ENCODE assay signal across 18 cellular contexts in the genomic region with DNA sequence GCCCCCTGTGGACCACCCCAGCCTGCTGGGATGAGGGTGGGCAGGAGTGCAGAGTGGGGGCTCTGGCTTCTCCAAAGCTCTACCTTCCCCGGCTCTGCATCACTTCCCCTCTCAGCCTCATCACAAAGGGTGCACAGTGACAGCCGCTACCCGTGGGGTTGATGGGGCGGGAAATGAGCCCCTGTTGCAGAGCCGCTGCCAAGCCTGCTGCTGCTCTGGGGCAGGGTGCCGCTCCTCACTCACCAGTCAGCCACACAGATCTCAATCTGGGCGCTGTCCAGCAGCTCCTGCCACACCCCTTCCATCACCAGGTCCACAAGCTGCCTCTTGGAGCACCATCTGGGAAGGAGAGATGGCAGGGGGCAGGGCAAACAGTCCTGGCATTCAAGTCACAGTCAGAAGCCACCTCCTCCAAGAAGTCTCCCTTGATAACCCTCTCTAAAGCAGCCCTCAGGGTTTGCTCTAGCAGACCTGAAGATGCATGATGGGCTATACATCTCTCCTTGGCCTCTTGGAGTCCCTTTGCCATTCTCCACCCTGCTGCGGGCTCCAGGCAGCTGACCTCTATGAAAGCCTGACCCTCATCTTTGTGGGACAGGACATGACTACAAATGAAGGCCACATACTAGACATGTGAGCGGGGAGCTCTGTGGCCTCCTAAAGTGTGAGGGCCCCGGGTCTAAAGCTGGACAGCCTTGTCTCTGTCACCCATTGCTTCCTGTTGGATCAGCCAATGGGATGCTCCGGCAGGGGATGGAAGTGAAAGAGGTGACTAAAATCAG. TPM values are rescaled to one million over a fixed set of nuclear protein-coding genes. Genes with fewer than 3 reads are reported as not detected.
DNase-seq lines count a peak whose midpoint lies in the region; ATAC-seq, FAIRE-seq and TF ChIP-seq lines count a peak whose summit lies in the region.
"Had no signal": no experiment of that assay in that cellular context is flagged by ENCODE, and none has a peak within 500 bp of the region (broad histone marks: within the 10 kb centered on the region; RNA-seq: fewer than 3 reads in every experiment).

No MANE protein-coding gene starts in this region.

- no peaks in the 10 kb centered on the region for H3K27me3 ChIP-seq in K562 (ENCODE audit: control insufficient read depth in 2 of 2, insufficient read depth in 2 of 2, low read length in 2 of 2)
- H3K27me3 ChIP-seq in naive thymus-derived CD4-positive, alpha-beta T cell (ENCODE audit: control insufficient read depth in 2 of 2, insufficient read depth in 2 of 2, low read length in 2 of 2), result no peaks in the 10 kb centered on the region

- H3K36me3 Mint-ChIP-seq in naive thymus-derived CD4-positive, alpha-beta T cell, result no peaks in the 10 kb centered on the region

- no peak overlapping the region for H2AFZ ChIP-seq in K562 (ENCODE audit: low read depth, low read length)

- no peaks in the 10 kb centered on the region for H3K9me3 ChIP-seq in K562 (replicated peaks; ENCODE audit: control insufficient read depth, insufficient read depth, low read depth, low read length)
- no peaks in the 10 kb centered on the region for H3K9me3 ChIP-seq in naive thymus-derived CD4-positive, alpha-beta T cell (ENCODE audit: control insufficient read depth in 2 of 3, low read length in 3 of 3)

- H3K79me2 ChIP-seq in K562 (ENCODE audit: control insufficient read depth, insufficient read depth, low read length), result no peaks in the 10 kb centered on the region

- no peak overlapping the region for H3K4me3 ChIP-seq in K562
- H3K4me3 ChIP-seq in naive thymus-derived CD4-positive, alpha-beta T cell (ENCODE audit: low read length), result no peak overlapping the region

- in situ Hi-C loops in K562 (cut with MboI), result no loop called here

- no peak overlapping the region for H3K27ac ChIP-seq in K562 (ENCODE audit: extremely low read depth, low read depth, low read length)
- H3K27ac ChIP-seq in naive thymus-derived CD4-positive, alpha-beta T cell (ENCODE audit: low read depth, low read length), result no peak overlapping the region

- H3K4me3 Mint-ChIP-seq in naive thymus-derived CD4-positive, alpha-beta T cell, result no peak overlapping the region

- WGBS in K562 (ENCODE audit: insufficient coverage, low coverage, missing lambda C conversion rate), result 84% methylated on average over 11 of the region's 11 CpGs

- FAIRE-seq in K562 (lab: Jason Lieb, UNC), result no peak
- FAIRE-seq: H54, HTR-8/SVneo, RCC 7860 had no signal

- no peak overlapping the region for H3K4me2 ChIP-seq in K562 (ENCODE audit: insufficient read depth, low read length)

- POLR2A ChIA-PET in K562 (lab: Yijun Ruan, JAX), result interaction anchor here (0.6 to 1.3 kb wide), 5 partner anchors 9 to 364 kb away, joined by 3 to 4 read pairs (median 3); a partner anchor contains a TSS
- POLR2A ChIA-PET in naive thymus-derived CD4-positive, alpha-beta T cell (lab: Charles Lee), result interaction anchor here (0.7 kb wide), 1 partner anchor 9 kb away, joined by 3 read pairs; no protein-coding TSS in a partner anchor

- H3K4me1 ChIP-seq in K562 (replicated peaks in 1 of 2; ENCODE audit: control insufficient read depth in 2 of 2, insufficient read depth in 2 of 2, low read length in 2 of 2), result peaks cover 0 to 16% of the 10 kb centered on the region in 2 experiments; a peak in 2 of 5 replicates
- peaks cover 0 to 4% of the 10 kb centered on the region in 2 donors for H3K4me1 ChIP-seq in naive thymus-derived CD4-positive, alpha-beta T cell (ENCODE audit: control insufficient read depth in 2 of 2, insufficient read depth in 2 of 2, low read length in 2 of 2)

- intact Hi-C loops in Right ventricle myocardium inferior (cut with DNase I) (no loop called here), Right ventricle myocardium superior (cut with DNase I) (no loop called here), K562 (cut with micrococcal nuclease) (no loop called here), posterior vena cava (cut with DNase I) (no loop called here)
- intact Hi-C loops in naive thymus-derived CD4-positive, alpha-beta T cell (cut with micrococcal nuclease), result no loop called here

- TF ChIP-seq POLR2A in K562 (conservative IDR thresholded peaks at IDR 0.05), result no peak

- H4K20me1 ChIP-seq in K562 (replicated peaks; ENCODE audit: control insufficient read depth, insufficient read depth, low read length), result no peaks in the 10 kb centered on the region

- peaks cover 4 to 18% (median 14%) of the 10 kb centered on the region in 7 donors for H3K4me1 Mint-ChIP-seq in naive thymus-derived CD4-positive, alpha-beta T cell

- peaks cover 27% of the 10 kb centered on the region; the same call in 2 of the 3 replicates for H3K36me3 ChIP-seq in K562 (ENCODE audit: control insufficient read depth, insufficient read depth, low read length)
- H3K36me3 ChIP-seq in naive thymus-derived CD4-positive, alpha-beta T cell (ENCODE audit: control insufficient read depth in 2 of 3, insufficient read depth in 3 of 3, low read length in 3 of 3), result no peaks in the 10 kb centered on the region

- H3K9me1 ChIP-seq in K562 (ENCODE audit: control insufficient read depth, insufficient read depth, low read length), result no peaks in the 10 kb centered on the region

- TF ChIP-seq CTCF in K562 (IDR thresholded peaks at IDR 0.05 in 2 of 3, conservative IDR thresholded peaks at IDR 0.05 in 1 of 3; ENCODE audit: insufficient read depth in 2 of 3, low read depth in 1 of 3, low read length in 3 of 3), result no peak

- CTCF ChIA-PET in K562 (lab: Yijun Ruan, JAX; ENCODE audit: low intra/inter-chr PET ratio), result no interaction called here
- CTCF ChIA-PET in naive thymus-derived CD4-positive, alpha-beta T cell (lab: Charles Lee), result no interaction called here

- peaks cover 0 to 18% (median 0%) of the 10 kb centered on the region in 5 donors for H3K27me3 Mint-ChIP-seq in naive thymus-derived CD4-positive, alpha-beta T cell

- H3K9ac ChIP-seq in K562 (ENCODE audit: insufficient read depth in 1 of 2, low read depth in 2 of 2, low read length in 2 of 2), result no peak overlapping the region

- peak; percentile 51 for DNase-seq in Right ventricle myocardium inferior (ENCODE audit: missing footprints)
- DNase-seq in Right ventricle myocardium superior, result no peak
- no peak for DNase-seq in K562 (ENCODE audit: extremely low read depth in 1 of 4, low spot score in 3 of 4)
- DNase-seq in posterior vena cava (ENCODE audit: low spot score), result peak; percentile 75
- no peak for DNase-seq in naive thymus-derived CD4-positive, alpha-beta T cell
- no peak for DNase-seq in islet precursor cell
- no peak for DNase-seq in NCI-H2029 treated with DMSO at 0.1 percent for 48 hours (lab: John Stamatoyannopoulos, UW)
- DNase-seq: C1 segment of cervical spinal cord, DMS153, EL, NCI-H1436, NCI-H2029, NCI-H510A, SIG-M5 had no signal

- TF ChIP-seq RAD21 in Ishikawa (IDR thresholded peaks at IDR 0.05; ENCODE audit: low read depth), result no peak
- no peak for TF ChIP-seq RAD21 in K562 (CRISPR knock-in tag; conservative IDR thresholded peaks at IDR 0.05 in 1 of 2, IDR thresholded peaks at IDR 0.05 in 1 of 2)

- H3K27ac Mint-ChIP-seq in naive thymus-derived CD4-positive, alpha-beta T cell, result no peak overlapping the region

- BruUV-seq in K562 (replicated peaks; lab: Mats Ljungman, UMichigan), result no TSS peak

- ATAC-seq in Right ventricle myocardium inferior (no peak), Right ventricle myocardium superior (ENCODE audit: poor library complexity) (no peak), K562 (no peak)
- no peak for ATAC-seq in naive thymus-derived CD4-positive, alpha-beta T cell

- no peak for TF ChIP-seq EP300 in Ishikawa (IDR thresholded peaks at IDR 0.05; ENCODE audit: borderline replicate concordance)
- no peak for TF ChIP-seq EP300 in K562 (IDR thresholded peaks at IDR 0.05; ENCODE audit: low read length)

- H3K9me3 Mint-ChIP-seq in naive thymus-derived CD4-positive, alpha-beta T cell, result no peaks in the 10 kb centered on the region

RNA-seq across cellular contexts. Expression of a gene that starts 15.7 kb away (rescaled TPM):
- total RNA-seq in Right ventricle myocardium inferior, result 67.9 TPM
- total RNA-seq in Right ventricle myocardium superior, result 74.3 TPM
- total RNA-seq in K562 (2011; cell fraction: chromatin; rRNA removed; ENCODE audit: low replicate concordance), result 18.6 and 46.8 TPM in 2 replicates
- total RNA-seq in K562 (2011; cell fraction: nucleolus; rRNA removed), result 67.2 and 67.4 TPM in 2 replicates
- total RNA-seq in K562 (2011; cell fraction: nucleoplasm; rRNA removed), result 46.9 and 47.3 TPM in 2 replicates
- 174 and 225 TPM in 2 replicates for total RNA-seq in K562 (2014; rRNA removed)
- total RNA-seq in K562 (2014; rRNA removed; fragmentation: Illumina TruSeq; extraction: Trizol), result 31.3 and 41.1 TPM in 2 replicates
- 91.9 and 92.7 TPM in 2 replicates for total RNA-seq in K562 (2015; rRNA removed; fragmentation: Illumina TruSeq; extraction: Trizol)
- total RNA-seq in K562 (2021), result 144 and 156 TPM in 2 replicates
- 52.0 and 68.0 TPM in 2 replicates for polyA plus RNA-seq in K562 (2011; rRNA removed)
- polyA plus RNA-seq in K562 (2011; cell fraction: cytosol; rRNA removed), result 122 and 307 TPM in 2 replicates
- 53.5 and 73.2 TPM in 2 replicates for polyA plus RNA-seq in K562 (2011; cell fraction: nucleus; rRNA removed)
- 78.3 and 98.7 TPM in 2 replicates for polyA plus RNA-seq in K562 (2012)
- polyA plus RNA-seq in K562 (2014; fragmentation: Illumina TruSeq; extraction: Trizol), result 42.9 and 93.5 TPM in 2 replicates
- 10 to 100 TPM in 1 of 2 experiments, 1 to 10 TPM in 1; 8.1 to 34.5 TPM for polyA plus RNA-seq in K562 (2014; fragmentation: Nextera tagmentation; extraction: Ambion mirVana)
- 143 and 177 TPM in 2 replicates for polyA plus RNA-seq in K562 (2014; rRNA removed)
- polyA minus RNA-seq in K562 (2011; rRNA and poly(A)+ RNA removed), result 16.9 and 20.7 TPM in 2 replicates
- 41.0 and 46.2 TPM in 2 replicates for polyA minus RNA-seq in K562 (2011; cell fraction: cytosol; rRNA and poly(A)+ RNA removed)
- polyA minus RNA-seq in K562 (2011; cell fraction: nucleus; rRNA and poly(A)+ RNA removed), result 23.0 and 36.5 TPM in 2 replicates
- 10 to 100 TPM; 17.8 to 21.4 TPM for total RNA-seq in posterior vena cava
- 10 to 100 TPM; 14.0 to 60.0 (median 22.5) TPM for total RNA-seq in naive thymus-derived CD4-positive, alpha-beta T cell
- 10 to 100 TPM; 79.9 to 93.4 TPM for polyA plus RNA-seq in naive thymus-derived CD4-positive, alpha-beta T cell

RNA-seq across cellular contexts. Expression of a gene that starts 15.9 kb away (rescaled TPM):
- total RNA-seq in Right ventricle myocardium inferior, result 16.0 TPM
- total RNA-seq in Right ventricle myocardium superior, result 14.5 TPM
- 95.5 and 266 TPM in 2 replicates for total RNA-seq in K562 (2011; cell fraction: chromatin; rRNA removed; ENCODE audit: low replicate concordance)
- total RNA-seq in K562 (2011; cell fraction: nucleolus; rRNA removed), result 170 and 174 TPM in 2 replicates
- 96.4 and 116 TPM in 2 replicates for total RNA-seq in K562 (2011; cell fraction: nucleoplasm; rRNA removed)
- 32.2 and 39.5 TPM in 2 replicates for total RNA-seq in K562 (2014; rRNA removed)
- total RNA-seq in K562 (2014; rRNA removed; fragmentation: Illumina TruSeq; extraction: Trizol), result 12.8 and 15.5 TPM in 2 replicates
- total RNA-seq in K562 (2015; rRNA removed; fragmentation: Illumina TruSeq; extraction: Trizol), result 36.3 and 38.0 TPM in 2 replicates
- 50.6 and 59.1 TPM in 2 replicates for total RNA-seq in K562 (2021)
- polyA plus RNA-seq in K562 (2011; rRNA removed), result 31.3 and 55.5 TPM in 2 replicates
- 42.5 and 85.9 TPM in 2 replicates for polyA plus RNA-seq in K562 (2011; cell fraction: cytosol; rRNA removed)
- 237 and 321 TPM in 2 replicates for polyA plus RNA-seq in K562 (2011; cell fraction: nucleus; rRNA removed)
- 39.9 and 57.3 TPM in 2 replicates for polyA plus RNA-seq in K562 (2012)
- 31.7 and 55.2 TPM in 2 replicates for polyA plus RNA-seq in K562 (2014; fragmentation: Illumina TruSeq; extraction: Trizol)
- 1 to 10 TPM; 3.1 to 7.0 TPM for polyA plus RNA-seq in K562 (2014; fragmentation: Nextera tagmentation; extraction: Ambion mirVana)
- polyA plus RNA-seq in K562 (2014; rRNA removed), result 55.5 and 60.3 TPM in 2 replicates
- 13.7 and 15.9 TPM in 2 replicates for polyA minus RNA-seq in K562 (2011; rRNA and poly(A)+ RNA removed)
- polyA minus RNA-seq in K562 (2011; cell fraction: cytosol; rRNA and poly(A)+ RNA removed), result 25.8 and 38.1 TPM in 2 replicates
- 41.6 and 51.5 TPM in 2 replicates for polyA minus RNA-seq in K562 (2011; cell fraction: nucleus; rRNA and poly(A)+ RNA removed)
- total RNA-seq in posterior vena cava, result 1 to 10 TPM; 8.2 to 9.5 TPM
- 10 to 100 TPM; 17.5 to 35.6 (median 25.4) TPM for total RNA-seq in naive thymus-derived CD4-positive, alpha-beta T cell
- 10 to 100 TPM; 10.2 to 16.1 TPM for polyA plus RNA-seq in naive thymus-derived CD4-positive, alpha-beta T cell

RNA-seq across cellular contexts. Expression of a gene that starts 29.1 kb away (rescaled TPM):
- total RNA-seq in Right ventricle myocardium inferior, result 2.3 TPM
- total RNA-seq in Right ventricle myocardium superior, result 1.7 TPM
- 34.4 and 55.5 TPM in 2 replicates for total RNA-seq in K562 (2011; cell fraction: chromatin; rRNA removed; ENCODE audit: low replicate concordance)
- 36.2 and 40.0 TPM in 2 replicates for total RNA-seq in K562 (2011; cell fraction: nucleolus; rRNA removed)
- 47.3 and 49.4 TPM in 2 replicates for total RNA-seq in K562 (2011; cell fraction: nucleoplasm; rRNA removed)
- 20.3 and 22.2 TPM in 2 replicates for total RNA-seq in K562 (2014; rRNA removed)
- total RNA-seq in K562 (2014; rRNA removed; fragmentation: Illumina TruSeq; extraction: Trizol), result 8.8 and 12.2 TPM in 2 replicates
- total RNA-seq in K562 (2015; rRNA removed; fragmentation: Illumina TruSeq; extraction: Trizol), result 13.9 and 14.3 TPM in 2 replicates
- 25.0 and 27.1 TPM in 2 replicates for total RNA-seq in K562 (2021)
- polyA plus RNA-seq in K562 (2011; rRNA removed), result 19.0 and 26.6 TPM in 2 replicates
- polyA plus RNA-seq in K562 (2011; cell fraction: cytosol; rRNA removed), result 17.3 and 30.3 TPM in 2 replicates
- polyA plus RNA-seq in K562 (2011; cell fraction: nucleus; rRNA removed), result 48.1 and 51.6 TPM in 2 replicates
- polyA plus RNA-seq in K562 (2012), result 26.6 and 27.5 TPM in 2 replicates
- polyA plus RNA-seq in K562 (2014; fragmentation: Illumina TruSeq; extraction: Trizol), result 20.1 and 24.9 TPM in 2 replicates
- 1 to 10 TPM; 4.1 to 4.9 TPM for polyA plus RNA-seq in K562 (2014; fragmentation: Nextera tagmentation; extraction: Ambion mirVana)
- polyA plus RNA-seq in K562 (2014; rRNA removed), result 19.9 and 21.9 TPM in 2 replicates
- polyA minus RNA-seq in K562 (2011; rRNA and poly(A)+ RNA removed), result 7.0 and 8.0 TPM in 2 replicates
- polyA minus RNA-seq in K562 (2011; cell fraction: cytosol; rRNA and poly(A)+ RNA removed), result 7.3 and 10.3 TPM in 2 replicates
- 11.4 and 13.1 TPM in 2 replicates for polyA minus RNA-seq in K562 (2011; cell fraction: nucleus; rRNA and poly(A)+ RNA removed)
- total RNA-seq in posterior vena cava, result 10 to 100 TPM; 17.4 to 23.0 TPM
- total RNA-seq in naive thymus-derived CD4-positive, alpha-beta T cell, result not detected
- polyA plus RNA-seq in naive thymus-derived CD4-positive, alpha-beta T cell, result not detected

RNA-seq across cellular contexts. Expression of a gene that starts 34.4 kb away (rescaled TPM):
- total RNA-seq in Right ventricle myocardium inferior (not detected), Right ventricle myocardium superior (not detected), K562 (2014; rRNA removed) (not detected in 2 replicates), K562 (2014; rRNA removed; fragmentation: Illumina TruSeq; extraction: Trizol) (not detected in 2 replicates), K562 (2015; rRNA removed; fragmentation: Illumina TruSeq; extraction: Trizol) (not detected in 2 replicates), K562 (2021) (0.40 TPM in 1 of 2 replicates, not detected in the other), posterior vena cava (under 1 TPM; 0.24 to 0.37 TPM)
- 1.8 and 2.5 TPM in 2 replicates for total RNA-seq in K562 (2011; cell fraction: chromatin; rRNA removed; ENCODE audit: low replicate concordance)
- 0.66 and 1.7 TPM in 2 replicates for total RNA-seq in K562 (2011; cell fraction: nucleolus; rRNA removed)
- 0.84 and 1.2 TPM in 2 replicates for total RNA-seq in K562 (2011; cell fraction: nucleoplasm; rRNA removed)
- polyA plus RNA-seq in K562 (2011; rRNA removed) (0.19 and 0.21 TPM in 2 replicates), K562 (2014; fragmentation: Illumina TruSeq; extraction: Trizol) (not detected in 2 replicates), K562 (2014; fragmentation: Nextera tagmentation; extraction: Ambion mirVana) (not detected), K562 (2014; rRNA removed) (0.13 and 0.68 TPM in 2 replicates)
- 0.19 TPM in 1 of 2 replicates, not detected in the other for polyA plus RNA-seq in K562 (2011; cell fraction: cytosol; rRNA removed)
- polyA plus RNA-seq in K562 (2011; cell fraction: nucleus; rRNA removed), result 1.4 and 1.7 TPM in 2 replicates
- 0.61 and 1.2 TPM in 2 replicates for polyA plus RNA-seq in K562 (2012)
- polyA minus RNA-seq in K562 (2011; rRNA and poly(A)+ RNA removed), result not detected in 2 replicates
- not detected in 2 replicates for polyA minus RNA-seq in K562 (2011; cell fraction: cytosol; rRNA and poly(A)+ RNA removed)
- not detected in 2 replicates for polyA minus RNA-seq in K562 (2011; cell fraction: nucleus; rRNA and poly(A)+ RNA removed)
- total RNA-seq in naive thymus-derived CD4-positive, alpha-beta T cell, result 1 to 10 TPM in 4 of 5 experiments, under 1 TPM in 1; 0.73 to 1.6 (median 1.3) TPM
- polyA plus RNA-seq in naive thymus-derived CD4-positive, alpha-beta T cell, result not detected

RNA-seq across cellular contexts. Expression of a gene that starts 46.7 kb away (rescaled TPM):
- total RNA-seq in Right ventricle myocardium inferior (17.9 TPM), Right ventricle myocardium superior (14.5 TPM), K562 (2014; rRNA removed) (37.6 and 54.8 TPM in 2 replicates), K562 (2014; rRNA removed; fragmentation: Illumina TruSeq; extraction: Trizol) (5.8 and 6.1 TPM in 2 replicates), K562 (2015; rRNA removed; fragmentation: Illumina TruSeq; extraction: Trizol) (12.9 TPM in 2 replicates), K562 (2021) (33.5 and 34.7 TPM in 2 replicates), posterior vena cava (10 to 100 TPM; 19.3 to 23.1 TPM)
- total RNA-seq in K562 (2011; cell fraction: chromatin; rRNA removed; ENCODE audit: low replicate concordance), result 2.3 and 3.5 TPM in 2 replicates
- 5.9 and 6.2 TPM in 2 replicates for total RNA-seq in K562 (2011; cell fraction: nucleolus; rRNA removed)
- 2.7 and 3.9 TPM in 2 replicates for total RNA-seq in K562 (2011; cell fraction: nucleoplasm; rRNA removed)
- polyA plus RNA-seq in K562 (2011; rRNA removed) (10.4 and 11.7 TPM in 2 replicates), K562 (2014; fragmentation: Illumina TruSeq; extraction: Trizol) (7.2 and 14.4 TPM in 2 replicates), K562 (2014; fragmentation: Nextera tagmentation; extraction: Ambion mirVana) (1 to 10 TPM; 1.5 to 1.7 TPM), K562 (2014; rRNA removed) (44.9 and 46.7 TPM in 2 replicates)
- 16.2 and 53.2 TPM in 2 replicates for polyA plus RNA-seq in K562 (2011; cell fraction: cytosol; rRNA removed)
- 5.9 and 10.5 TPM in 2 replicates for polyA plus RNA-seq in K562 (2011; cell fraction: nucleus; rRNA removed)
- polyA plus RNA-seq in K562 (2012), result 26.4 and 28.8 TPM in 2 replicates
- polyA minus RNA-seq in K562 (2011; rRNA and poly(A)+ RNA removed), result 1.9 and 2.9 TPM in 2 replicates
- polyA minus RNA-seq in K562 (2011; cell fraction: cytosol; rRNA and poly(A)+ RNA removed), result 7.3 and 8.0 TPM in 2 replicates
- 2.3 and 2.7 TPM in 2 replicates for polyA minus RNA-seq in K562 (2011; cell fraction: nucleus; rRNA and poly(A)+ RNA removed)
- total RNA-seq in naive thymus-derived CD4-positive, alpha-beta T cell, result 10 to 100 TPM; 21.7 to 51.8 (median 34.1) TPM
- polyA plus RNA-seq in naive thymus-derived CD4-positive, alpha-beta T cell, result 1 to 10 TPM; 7.3 to 9.0 TPM

Comparison
In these comparisons a context has a peak if more than half of its experiments do, and no peak if none do; other contexts are left out.
1. DNase-seq: peak in Right ventricle myocardium inferior (single experiment) and posterior vena cava (single experiment); none in Right ventricle myocardium superior (single experiment), K562 (0 of 4), naive thymus-derived CD4-positive, alpha-beta T cell (0 of 9), islet precursor cell (single experiment) and NCI-H2029 treated with DMSO at 0.1 percent for 48 hours (single experiment).